ENCODE assay signal across 19 cellular contexts in the genomic region with DNA sequence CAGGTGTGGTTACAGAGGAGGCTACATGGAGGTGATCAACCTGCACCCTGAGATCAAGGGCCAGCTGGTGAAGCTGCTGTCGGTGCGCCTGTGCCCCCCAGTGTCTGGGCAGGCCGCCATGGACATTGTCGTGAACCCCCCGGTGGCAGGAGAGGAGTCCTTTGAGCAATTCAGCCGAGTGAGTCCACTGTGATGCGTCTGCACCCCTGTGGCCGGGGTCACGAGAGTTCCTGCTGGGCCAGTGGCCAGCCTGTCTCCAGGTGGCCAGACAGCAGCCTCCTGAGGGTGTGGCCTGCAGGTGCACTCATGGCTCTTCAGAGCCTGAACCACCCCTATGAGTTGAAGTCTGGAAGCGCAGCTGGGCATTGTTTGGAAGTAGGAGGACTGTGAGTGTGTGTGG. TPM values are rescaled to one million over a fixed set of nuclear protein-coding genes. Genes with fewer than 3 reads are reported as not detected.
DNase-seq lines count a peak whose midpoint lies in the region; ATAC-seq and TF ChIP-seq lines count a peak whose summit lies in the region.
"Had no signal": no experiment of that assay in that cellular context is flagged by ENCODE, and none has a peak within 500 bp of the region (broad histone marks: within the 10 kb centered on the region; RNA-seq: fewer than 3 reads in every experiment).

No MANE protein-coding gene starts in this region.

- H3K27ac ChIP-seq in mammary epithelial cell (ENCODE audit: insufficient read depth, low read depth, low read length) (no peak overlapping the region), esophagus squamous epithelium (peak overlapping the region in 3 of 4 donors; percentile 17 to 74 (median 68)), upper lobe of right lung (no peak overlapping the region)
- H3K27ac ChIP-seq: HL-60 had no signal

- H3K36me3 Mint-ChIP-seq in MCF 10A (ENCODE audit: insufficient read depth, unreplicated experiment) (peaks cover 89% of the 10 kb centered on the region), WTC11 (peaks cover 76% of the 10 kb centered on the region)

- no peaks in the 10 kb centered on the region for H4K20me1 ChIP-seq in mammary epithelial cell (ENCODE audit: insufficient read depth, low read length)

- peak overlapping the region; percentile 22 for H3K27ac Mint-ChIP-seq in MCF 10A (ENCODE audit: low read depth, unreplicated experiment)
- no peak overlapping the region for H3K27ac Mint-ChIP-seq in WTC11
- H3K27ac Mint-ChIP-seq: CD4-positive, alpha-beta T cell; HFFc6 had no signal

- dilution Hi-C loops in mammary epithelial cell (cut with HindIII; ENCODE audit: low sequenced_read_pairs), result no loop called here

- intact Hi-C loops in MCF 10A (cut with micrococcal nuclease) (no loop called here), mammary epithelial cell (cut with micrococcal nuclease) (no loop called here), esophagus squamous epithelium (cut with DNase I) (no loop called here), upper lobe of right lung (cut with DNase I) (loop anchor here (5.0 kb wide), 1 partner anchor 200 kb away; no protein-coding TSS in a partner anchor)

- no peaks in the 10 kb centered on the region for H3K27me3 Mint-ChIP-seq in MCF 10A (ENCODE audit: insufficient read depth, unreplicated experiment)
- no peaks in the 10 kb centered on the region for H3K27me3 Mint-ChIP-seq in WTC11 (ENCODE audit: low read depth)
- H3K27me3 Mint-ChIP-seq: CD4-positive, alpha-beta T cell had no signal

- H3K4me1 ChIP-seq in mammary epithelial cell (ENCODE audit: insufficient read depth, low read length), result no peaks in the 10 kb centered on the region
- H3K4me1 ChIP-seq in esophagus squamous epithelium, result peaks cover 6 to 61% (median 11%) of the 10 kb centered on the region in 3 donors
- H3K4me1 ChIP-seq in upper lobe of right lung, result no peaks in the 10 kb centered on the region

- TF ChIP-seq CTCF in MCF 10A (IDR thresholded peaks at IDR 0.05; ENCODE audit: unreplicated experiment) (no peak), mammary epithelial cell (conservative IDR thresholded peaks at IDR 0.05 in 1 of 2, IDR thresholded peaks at IDR 0.05 in 1 of 2; ENCODE audit: extremely low read depth in 1 of 2, insufficient read depth in 1 of 2, low read depth in 1 of 2, low read length in 2 of 2) (no peak), esophagus squamous epithelium (IDR thresholded peaks at IDR 0.05) (no peak), upper lobe of right lung (IDR thresholded peaks at IDR 0.05) (no peak), WTC11 (IDR thresholded peaks at IDR 0.05) (no peak)

- H3K4me1 Mint-ChIP-seq in MCF 10A (ENCODE audit: insufficient read depth, unreplicated experiment) (no peaks in the 10 kb centered on the region), WTC11 (no peaks in the 10 kb centered on the region)

- no peak overlapping the region for H3K9ac ChIP-seq in mammary epithelial cell (ENCODE audit: insufficient read depth, low read length)
- H3K9ac ChIP-seq: SK-N-SH had no signal

- H3K4me3 Mint-ChIP-seq in MCF 10A (ENCODE audit: unreplicated experiment) (no peak overlapping the region), WTC11 (no peak overlapping the region)
- H3K4me3 Mint-ChIP-seq: CD4-positive, alpha-beta T cell; HFFc6 had no signal

- H3K4me3 ChIP-seq in mammary epithelial cell (replicated peaks in 1 of 3; ENCODE audit: insufficient read depth in 1 of 3, low read depth in 2 of 3, low read length in 3 of 3) (no peak overlapping the region), esophagus squamous epithelium (no peak overlapping the region), upper lobe of right lung (no peak overlapping the region)

- peak; percentile 6 for ATAC-seq in upper lobe of right lung
- ATAC-seq in WTC11, result no peak
- ATAC-seq in HG02970 (IDR thresholded peaks at IDR 0.05; ENCODE audit: low FRiP score, unreplicated experiment), result no peak
- ATAC-seq: Panc1, Right ventricle myocardium inferior had no signal

- WGBS in mammary epithelial cell (ENCODE audit: low coverage, missing lambda C conversion rate), result 100% methylated on average over 4 of the region's 10 CpGs
- WGBS in esophagus squamous epithelium, 2 donors, result 97 to 100% methylated on average over 1 to 5 of the region's 10 CpGs

- TF ChIP-seq POLR2A in esophagus squamous epithelium (IDR thresholded peaks at IDR 0.05), result no peak

- H3K36me3 ChIP-seq in mammary epithelial cell (ENCODE audit: insufficient read depth, low read length) (peaks cover 15% of the 10 kb centered on the region), esophagus squamous epithelium (peaks cover 15 to 87% (median 17%) of the 10 kb centered on the region in 3 donors), upper lobe of right lung (peaks cover 6% of the 10 kb centered on the region)

- no peak overlapping the region for H2AFZ ChIP-seq in mammary epithelial cell (ENCODE audit: low read depth, low read length)

- no peak overlapping the region for H3K4me2 ChIP-seq in mammary epithelial cell (ENCODE audit: insufficient read depth, low read depth, low read length)
- H3K4me2 ChIP-seq: SK-N-SH had no signal

- in situ Hi-C loops in mammary epithelial cell (cut with MboI; ENCODE audit: low sequenced_read_pairs in 2 of 2), result loop anchor here in 1 of 2 donors (10.0 kb wide), 1 partner anchor 67 kb away; no protein-coding TSS in a partner anchor

- DNase-seq in MCF 10A (ENCODE audit: unreplicated experiment) (no peak), mammary epithelial cell (no peak), NCI-H774 (lab: John Stamatoyannopoulos, UW) (peak; percentile 12), esophagus squamous epithelium (lab: John Stamatoyannopoulos, UW) (no peak), upper lobe of right lung (no peak), SK-N-DZ (ENCODE audit: low spot score) (no peak), WTC11 (ENCODE audit: low spot score) (no peak)
- DNase-seq: AML-193; CD4-positive, alpha-beta T cell; HFFc6; NCI-H1417; NCI-H2029 treated with DMSO at 0.1 percent for 48 hours; NCI-H2227 treated with DMSO at 0.1 percent for 48 hours; NCI-H526 treated with DMSO at 0.1 percent for 48 hours; SK-N-SH had no signal

- H3K27me3 ChIP-seq in mammary epithelial cell (ENCODE audit: insufficient read depth, low read length), result no peaks in the 10 kb centered on the region
- H3K27me3 ChIP-seq in esophagus squamous epithelium, result no peaks in the 10 kb centered on the region
- no peaks in the 10 kb centered on the region for H3K27me3 ChIP-seq in upper lobe of right lung

- BruUV-seq in MCF 10A (replicated peaks; lab: Mats Ljungman, UMichigan) (no TSS peak), mammary epithelial cell (replicated peaks; lab: Mats Ljungman, UMichigan) (no TSS peak)

- POLR2A ChIA-PET in MCF 10A (lab: Yijun Ruan, JAX), result no interaction called here
- POLR2A ChIA-PET in WTC11 (lab: Charles Lee), result no interaction called here

- no peaks in the 10 kb centered on the region for H3K9me3 Mint-ChIP-seq in MCF 10A (ENCODE audit: unreplicated experiment)
- no peaks in the 10 kb centered on the region for H3K9me3 Mint-ChIP-seq in WTC11
- H3K9me3 Mint-ChIP-seq: CD4-positive, alpha-beta T cell; HFFc6 had no signal

- no peaks in the 10 kb centered on the region for H3K79me2 ChIP-seq in mammary epithelial cell (ENCODE audit: insufficient read depth, low read length)

- CTCF ChIA-PET in MCF 10A (lab: Yijun Ruan, JAX), result interaction anchor here (0.6 to 3.8 kb wide), 10 partner anchors 10 to 122 kb away, joined by 3 to 26 read pairs (median 4); no protein-coding TSS in a partner anchor
- CTCF ChIA-PET in mammary epithelial cell (lab: Charles Lee; ENCODE audit: low non-redundant PET), result no interaction called here
- CTCF ChIA-PET in WTC11 (lab: Charles Lee), result no interaction called here

- H3K9me3 ChIP-seq in mammary epithelial cell (replicated peaks; ENCODE audit: insufficient read depth, low read length), result no peaks in the 10 kb centered on the region
- H3K9me3 ChIP-seq in esophagus squamous epithelium, result no peaks in the 10 kb centered on the region
- H3K9me3 ChIP-seq in upper lobe of right lung, result no peaks in the 10 kb centered on the region
- H3K9me3 ChIP-seq: SK-N-SH had no signal

TF ChIP-seq in WTC11, 78 proteins besides CTCF, POLR2A, EP300 and RAD21:
- TF ChIP-seq, protein P1, sequence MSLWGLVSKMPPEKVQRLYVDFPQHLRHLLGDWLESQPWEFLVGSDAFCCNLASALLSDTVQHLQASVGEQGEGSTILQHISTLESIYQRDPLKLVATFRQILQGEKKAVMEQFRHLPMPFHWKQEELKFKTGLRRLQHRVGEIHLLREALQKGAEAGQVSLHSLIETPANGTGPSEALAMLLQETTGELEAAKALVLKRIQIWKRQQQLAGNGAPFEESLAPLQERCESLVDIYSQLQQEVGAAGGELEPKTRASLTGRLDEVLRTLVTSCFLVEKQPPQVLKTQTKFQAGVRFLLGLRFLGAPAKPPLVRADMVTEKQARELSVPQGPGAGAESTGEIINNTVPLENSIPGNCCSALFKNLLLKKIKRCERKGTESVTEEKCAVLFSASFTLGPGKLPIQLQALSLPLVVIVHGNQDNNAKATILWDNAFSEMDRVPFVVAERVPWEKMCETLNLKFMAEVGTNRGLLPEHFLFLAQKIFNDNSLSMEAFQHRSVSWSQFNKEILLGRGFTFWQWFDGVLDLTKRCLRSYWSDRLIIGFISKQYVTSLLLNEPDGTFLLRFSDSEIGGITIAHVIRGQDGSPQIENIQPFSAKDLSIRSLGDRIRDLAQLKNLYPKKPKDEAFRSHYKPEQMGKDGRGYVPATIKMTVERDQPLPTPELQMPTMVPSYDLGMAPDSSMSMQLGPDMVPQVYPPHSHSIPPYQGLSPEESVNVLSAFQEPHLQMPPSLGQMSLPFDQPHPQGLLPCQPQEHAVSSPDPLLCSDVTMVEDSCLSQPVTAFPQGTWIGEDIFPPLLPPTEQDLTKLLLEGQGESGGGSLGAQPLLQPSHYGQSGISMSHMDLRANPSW (CRISPR knock-in tag; conservative IDR thresholded peaks at IDR 0.05; ENCODE audit: low read depth), result no peak

RNA-seq across cellular contexts. Expression of a gene that starts 38.1 kb away (rescaled TPM):
- total RNA-seq in MCF 10A (2022), result 44.7 and 60.6 TPM in 2 replicates
- 10 to 100 TPM; 59.9 to 81.5 TPM for total RNA-seq in mammary epithelial cell
- polyA plus RNA-seq in mammary epithelial cell, result 34.8 TPM
- 25.3 TPM for polyA minus RNA-seq in mammary epithelial cell
- 100 to 1,000 TPM in 1 of 4 donors, 10 to 100 TPM in 3; 43.3 to 113 (median 77.2) TPM for total RNA-seq in esophagus squamous epithelium
- total RNA-seq in upper lobe of right lung, result 6.2 TPM
- polyA plus RNA-seq in SK-N-DZ (2014; cell fraction: cytosol; rRNA removed), result 48.0 and 48.4 TPM in 2 replicates
- polyA plus RNA-seq in SK-N-DZ (2014; cell fraction: nucleus; rRNA removed), result 39.8 and 41.3 TPM in 2 replicates
- 61.0 to 81.8 TPM (median 63.1 TPM) in 3 replicates for total RNA-seq in WTC11 (2021)

RNA-seq across cellular contexts. Expression of a gene that starts 51.2 kb away (rescaled TPM):
- total RNA-seq in MCF 10A (2022), result 64.7 and 64.8 TPM in 2 replicates
- total RNA-seq in mammary epithelial cell, result 10 to 100 TPM; 64.1 to 72.0 TPM
- 19.3 TPM for polyA plus RNA-seq in mammary epithelial cell
- polyA minus RNA-seq in mammary epithelial cell, result 54.2 TPM
- total RNA-seq in esophagus squamous epithelium, result 10 to 100 TPM; 39.0 to 69.7 (median 58.2) TPM
- 43.4 TPM for total RNA-seq in upper lobe of right lung
- polyA plus RNA-seq in SK-N-DZ (2014; cell fraction: cytosol; rRNA removed), result 88.2 and 90.2 TPM in 2 replicates
- 33.9 and 50.2 TPM in 2 replicates for polyA plus RNA-seq in SK-N-DZ (2014; cell fraction: nucleus; rRNA removed)
- total RNA-seq in WTC11 (2021), result 101 to 103 TPM (median 102 TPM) in 3 replicates

Comparison
In these comparisons a context has a peak if more than half of its experiments do, and no peak if none do; other contexts are left out.
1. H3K27ac ChIP-seq: peak in esophagus squamous epithelium (3 of 4); none in mammary epithelial cell (single experiment) and upper lobe of right lung (single experiment).